ENCODE assay signal across 1 cellular context in genomic region chr14:77339407-77339806, GRCh38.
TF ChIP-seq lines count a peak whose summit lies in the region.

No MANE protein-coding gene starts in this region.

TF ChIP-seq in A549, 52 proteins besides CTCF, POLR2A, EP300 and RAD21:
- TF ChIP-seq HOXA7 (CRISPR knock-in tag; IDR thresholded peaks at IDR 0.05) (no peak), SMC3 (IDR thresholded peaks at IDR 0.05) (no peak), GATA3 (IDR thresholded peaks at IDR 0.05; ENCODE audit: borderline replicate concordance) (no peak), ZFP36 (IDR thresholded peaks at IDR 0.05; ENCODE audit: borderline replicate concordance, partially characterized antibody) (no peak), JUN (IDR thresholded peaks at IDR 0.05) (no peak), SREBF2 (IDR thresholded peaks at IDR 0.05) (no peak), NPAS2 (CRISPR knock-in tag; IDR thresholded peaks at IDR 0.05; ENCODE audit: borderline replicate concordance) (no peak), HOXB13 (CRISPR knock-in tag; IDR thresholded peaks at IDR 0.05; ENCODE audit: low read depth) (no peak), JUNB (IDR thresholded peaks at IDR 0.05) (no peak), CBX8 (IDR thresholded peaks at IDR 0.05) (no peak), NR3C1 (IDR thresholded peaks at IDR 0.05) (no peak)
TF ChIP-seq in A549: peak in this region for 0.
